9 cellular contexts compared by ENCODE assay signal in genomic region chr16:32281910-32282309, GRCh38. TPM values are rescaled to one million over a fixed set of nuclear protein-coding genes. Genes with fewer than 3 reads are reported as not detected.
DNase-seq lines count a peak whose midpoint lies in the region; ATAC-seq, FAIRE-seq and TF ChIP-seq lines count a peak whose summit lies in the region.
"Not testable (repeated sequence)": the region's sequence is repeated elsewhere in the genome, so short reads cannot be mapped to it uniquely, and the experiment has no call there.
"Had no signal": no experiment of that assay in that cellular context is flagged by ENCODE, and none has a peak within 500 bp of the region (broad histone marks: within the 10 kb centered on the region; RNA-seq: fewer than 3 reads in every experiment).

No MANE protein-coding gene starts in this region.

- not testable (repeated sequence) for ATAC-seq in activated CD8-positive, alpha-beta T cell treated with anti-CD3 and anti-CD28 coated beads, Interleukin-2, amount 10 ng/mL, durations not matched to agents 7 days and 5 days; K562; pancreas; stimulated activated naive CD8-positive, alpha-beta T cell treated with anti-CD3 and anti-CD28 coated beads, Interleukin-15, amount 100 ng/mL, for 72 hours

- not testable (repeated sequence) for H3K36me3 ChIP-seq in Caco-2 (ENCODE audit: control insufficient read depth, insufficient read depth, low read length); K562 (ENCODE audit: control insufficient read depth, insufficient read depth, low read length); kidney (ENCODE audit: control insufficient read depth in 1 of 2, insufficient read depth in 2 of 2, low read length in 2 of 2); pancreas

- no CpG with 5 or more reads among the region's 1 CpG for WGBS in K562 (ENCODE audit: insufficient coverage, low coverage, missing lambda C conversion rate)
- WGBS in pancreas, 2 donors, result 47 to 81% methylated on average over 1 of the region's 1 CpG

- not testable (repeated sequence) for TF ChIP-seq RAD21 in K562 (CRISPR knock-in tag; conservative IDR thresholded peaks at IDR 0.05 in 1 of 2, IDR thresholded peaks at IDR 0.05 in 1 of 2)

- H3K36me3 Mint-ChIP-seq in Caco-2 (ENCODE audit: insufficient read depth, unreplicated experiment); activated CD8-positive, alpha-beta T cell treated with anti-CD3 and anti-CD28 coated beads, Interleukin-2, amount 10 ng/mL, durations not matched to agents 7 days and 5 days (ENCODE audit: low read depth); activated naive CD8-positive, alpha-beta T cell treated with anti-CD3 and anti-CD28 coated beads for 36 hours: not testable (repeated sequence)

- FAIRE-seq in K562 (lab: Jason Lieb, UNC), result not testable (repeated sequence)
- FAIRE-seq in kidney (lab: Jason Lieb, UNC) (peak; percentile 79), pancreas (lab: Jason Lieb, UNC) (peak; percentile 93)

- H3K27me3 Mint-ChIP-seq in Caco-2 (ENCODE audit: insufficient read depth, unreplicated experiment); activated CD8-positive, alpha-beta T cell treated with anti-CD3 and anti-CD28 coated beads, Interleukin-2, amount 10 ng/mL, durations not matched to agents 7 days and 5 days (ENCODE audit: low read depth); activated naive CD8-positive, alpha-beta T cell treated with anti-CD3 and anti-CD28 coated beads for 36 hours; stimulated activated naive CD8-positive, alpha-beta T cell treated with anti-CD3 and anti-CD28 coated beads, Interleukin-15, amount 100 ng/mL, for 72 hours: not testable (repeated sequence)

- H3K27ac ChIP-seq in K562 (ENCODE audit: extremely low read depth, low read depth, low read length); kidney (ENCODE audit: low read depth in 2 of 2, low read length in 2 of 2); pancreas: not testable (repeated sequence)

- DNase-seq in Caco-2; activated CD8-positive, alpha-beta T cell treated with anti-CD3 and anti-CD28 coated beads, Interleukin-2, amount 10 ng/mL, durations not matched to agents 7 days and 5 days; activated naive CD8-positive, alpha-beta T cell treated with anti-CD3 and anti-CD28 coated beads for 36 hours; K562 (ENCODE audit: extremely low read depth in 1 of 4, low spot score in 3 of 4); kidney; pancreas; stimulated activated naive CD8-positive, alpha-beta T cell treated with anti-CD3 and anti-CD28 coated beads, Interleukin-15, amount 100 ng/mL, for 72 hours: not testable (repeated sequence)

- not testable (repeated sequence) for H3K9me1 ChIP-seq in K562 (ENCODE audit: control insufficient read depth, insufficient read depth, low read length)

- TF ChIP-seq EP300 in K562 (IDR thresholded peaks at IDR 0.05; ENCODE audit: low read length), result not testable (repeated sequence)

- not testable (repeated sequence) for H3K4me1 ChIP-seq in Caco-2; K562 (replicated peaks in 1 of 2; ENCODE audit: control insufficient read depth in 2 of 2, insufficient read depth in 2 of 2, low read length in 2 of 2); kidney (ENCODE audit: control insufficient read depth in 1 of 2, insufficient read depth in 1 of 2, low read depth in 1 of 2, low read length in 2 of 2); pancreas

- BruUV-seq in Caco-2 (replicated peaks; lab: Mats Ljungman, UMichigan); K562 (replicated peaks; lab: Mats Ljungman, UMichigan): not testable (repeated sequence)

- H2AFZ ChIP-seq in K562 (ENCODE audit: low read depth, low read length), result not testable (repeated sequence)

- H3K9ac ChIP-seq in K562 (ENCODE audit: insufficient read depth in 1 of 2, low read depth in 2 of 2, low read length in 2 of 2); kidney (ENCODE audit: low read length in 2 of 2): not testable (repeated sequence)

- in situ Hi-C loops in K562 (cut with MboI), result not testable (repeated sequence)

- not testable (repeated sequence) for H3K4me3 ChIP-seq in Caco-2 (ENCODE audit: low read depth, low read length); K562; kidney (ENCODE audit: low read length in 2 of 2); pancreas

- H3K9me3 ChIP-seq in Caco-2; K562 (replicated peaks; ENCODE audit: control insufficient read depth, insufficient read depth, low read depth, low read length); kidney (ENCODE audit: control insufficient read depth in 1 of 2, low read length in 2 of 2); pancreas: not testable (repeated sequence)

- H3K4me1 Mint-ChIP-seq in Caco-2 (ENCODE audit: low read depth, unreplicated experiment); activated CD8-positive, alpha-beta T cell treated with anti-CD3 and anti-CD28 coated beads, Interleukin-2, amount 10 ng/mL, durations not matched to agents 7 days and 5 days (ENCODE audit: low read depth); activated naive CD8-positive, alpha-beta T cell treated with anti-CD3 and anti-CD28 coated beads for 36 hours; stimulated activated naive CD8-positive, alpha-beta T cell treated with anti-CD3 and anti-CD28 coated beads, Interleukin-15, amount 100 ng/mL, for 72 hours: not testable (repeated sequence)

- not testable (repeated sequence) for H3K79me2 ChIP-seq in K562 (ENCODE audit: control insufficient read depth, insufficient read depth, low read length)

- H3K9me3 Mint-ChIP-seq in Caco-2 (ENCODE audit: unreplicated experiment); activated CD8-positive, alpha-beta T cell treated with anti-CD3 and anti-CD28 coated beads, Interleukin-2, amount 10 ng/mL, durations not matched to agents 7 days and 5 days (ENCODE audit: insufficient read depth); activated naive CD8-positive, alpha-beta T cell treated with anti-CD3 and anti-CD28 coated beads for 36 hours; stimulated activated naive CD8-positive, alpha-beta T cell treated with anti-CD3 and anti-CD28 coated beads, Interleukin-15, amount 100 ng/mL, for 72 hours: not testable (repeated sequence)

- CTCF ChIA-PET in Caco-2 (lab: Charles Lee); activated CD8-positive, alpha-beta T cell treated with anti-CD3 and anti-CD28 coated beads, Interleukin-2, amount 10 ng/mL, durations not matched to agents 7 days and 5 days (lab: Charles Lee); K562 (lab: Yijun Ruan, JAX; ENCODE audit: low intra/inter-chr PET ratio): not testable (repeated sequence)

- not testable (repeated sequence) for TF ChIP-seq POLR2A in K562 (conservative IDR thresholded peaks at IDR 0.05)

- not testable (repeated sequence) for TF ChIP-seq CTCF in Caco-2 (IDR thresholded peaks at IDR 0.05; ENCODE audit: insufficient read depth in 1 of 2, low read depth in 1 of 2, low read length in 1 of 2, severe bottlenecking in 1 of 2, unreplicated experiment in 1 of 2); K562 (IDR thresholded peaks at IDR 0.05 in 2 of 3, conservative IDR thresholded peaks at IDR 0.05 in 1 of 3; ENCODE audit: insufficient read depth in 2 of 3, low read depth in 1 of 3, low read length in 3 of 3); kidney (IDR thresholded peaks at IDR 0.05; ENCODE audit: borderline replicate concordance, extremely low read depth, insufficient read depth); pancreas (IDR thresholded peaks at IDR 0.05)

- H3K27me3 ChIP-seq in Caco-2 (replicated peaks; ENCODE audit: control insufficient read depth, insufficient read depth, low read length); K562 (ENCODE audit: control insufficient read depth in 2 of 2, insufficient read depth in 2 of 2, low read length in 2 of 2); pancreas: not testable (repeated sequence)

- intact Hi-C loops in Caco-2 (cut with micrococcal nuclease; ENCODE audit: unreplicated experiment); K562 (cut with micrococcal nuclease); kidney (cut with DNase I); pancreas (cut with DNase I): not testable (repeated sequence)

- peak overlapping the region; percentile 79 for H3K27ac Mint-ChIP-seq in Caco-2 (ENCODE audit: unreplicated experiment)
- H3K27ac Mint-ChIP-seq in activated CD8-positive, alpha-beta T cell treated with anti-CD3 and anti-CD28 coated beads, Interleukin-2, amount 10 ng/mL, durations not matched to agents 7 days and 5 days, result peak overlapping the region; percentile 34
- peak overlapping the region; percentile 73 for H3K27ac Mint-ChIP-seq in activated naive CD8-positive, alpha-beta T cell treated with anti-CD3 and anti-CD28 coated beads for 36 hours
- H3K27ac Mint-ChIP-seq in stimulated activated naive CD8-positive, alpha-beta T cell treated with anti-CD3 and anti-CD28 coated beads, Interleukin-15, amount 100 ng/mL, for 72 hours, result peak overlapping the region; percentile 83 to 94

- POLR2A ChIA-PET in Caco-2 (lab: Charles Lee); activated CD8-positive, alpha-beta T cell treated with anti-CD3 and anti-CD28 coated beads, Interleukin-2, amount 10 ng/mL, durations not matched to agents 7 days and 5 days (lab: Charles Lee); K562 (lab: Yijun Ruan, JAX): not testable (repeated sequence)

- H3K4me3 Mint-ChIP-seq in Caco-2 (ENCODE audit: unreplicated experiment), result peak overlapping the region; percentile 33
- not testable (repeated sequence) for H3K4me3 Mint-ChIP-seq in activated CD8-positive, alpha-beta T cell treated with anti-CD3 and anti-CD28 coated beads, Interleukin-2, amount 10 ng/mL, durations not matched to agents 7 days and 5 days; activated naive CD8-positive, alpha-beta T cell treated with anti-CD3 and anti-CD28 coated beads for 36 hours; stimulated activated naive CD8-positive, alpha-beta T cell treated with anti-CD3 and anti-CD28 coated beads, Interleukin-15, amount 100 ng/mL, for 72 hours

- not testable (repeated sequence) for H4K20me1 ChIP-seq in K562 (replicated peaks; ENCODE audit: control insufficient read depth, insufficient read depth, low read length)

- H3K4me2 ChIP-seq in K562 (ENCODE audit: insufficient read depth, low read length), result not testable (repeated sequence)

RNA-seq across cellular contexts. Expression of gene TP53TG3D, which starts 28.8 kb away (rescaled TPM):
- total RNA-seq in Caco-2 (2022), result not detected in 2 replicates
- under 1 TPM in 1 of 2 experiments, not detected in 1; 0.52 TPM for total RNA-seq in activated CD8-positive, alpha-beta T cell treated with anti-CD3 and anti-CD28 coated beads, Interleukin-2, amount 10 ng/mL, durations not matched to agents 7 days and 5 days
- total RNA-seq in activated naive CD8-positive, alpha-beta T cell treated with anti-CD3 and anti-CD28 coated beads for 36 hours, result under 1 TPM; 0.54 to 0.66 TPM
- total RNA-seq in K562 (2011; cell fraction: chromatin; rRNA removed; ENCODE audit: low replicate concordance), result 4.2 and 4.4 TPM in 2 replicates
- 3.7 and 4.0 TPM in 2 replicates for total RNA-seq in K562 (2011; cell fraction: nucleolus; rRNA removed)
- 3.7 and 4.4 TPM in 2 replicates for total RNA-seq in K562 (2011; cell fraction: nucleoplasm; rRNA removed)
- 1.3 and 2.4 TPM in 2 replicates for total RNA-seq in K562 (2014; rRNA removed)
- total RNA-seq in K562 (2014; rRNA removed; fragmentation: Illumina TruSeq; extraction: Trizol), result 2.8 and 3.2 TPM in 2 replicates
- 3.6 and 3.7 TPM in 2 replicates for total RNA-seq in K562 (2015; rRNA removed; fragmentation: Illumina TruSeq; extraction: Trizol)
- 2.5 and 2.8 TPM in 2 replicates for total RNA-seq in K562 (2021)
- polyA plus RNA-seq in K562 (2011; rRNA removed), result 1.8 and 3.2 TPM in 2 replicates
- polyA plus RNA-seq in K562 (2011; cell fraction: cytosol; rRNA removed), result 2.0 and 2.4 TPM in 2 replicates
- 6.6 and 10.9 TPM in 2 replicates for polyA plus RNA-seq in K562 (2011; cell fraction: nucleus; rRNA removed)
- polyA plus RNA-seq in K562 (2012), result 2.9 and 5.7 TPM in 2 replicates
- 3.6 and 4.8 TPM in 2 replicates for polyA plus RNA-seq in K562 (2014; fragmentation: Illumina TruSeq; extraction: Trizol)
- polyA plus RNA-seq in K562 (2014; fragmentation: Nextera tagmentation; extraction: Ambion mirVana), result 10 to 100 TPM in 1 of 2 experiments, 1 to 10 TPM in 1; 9.1 to 11.7 TPM
- 3.9 and 5.8 TPM in 2 replicates for polyA plus RNA-seq in K562 (2014; rRNA removed)
- polyA minus RNA-seq in K562 (2011; rRNA and poly(A)+ RNA removed), result 0.67 and 1.1 TPM in 2 replicates
- polyA minus RNA-seq in K562 (2011; cell fraction: cytosol; rRNA and poly(A)+ RNA removed), result 1.4 TPM in 1 of 2 replicates, not detected in the other
- polyA minus RNA-seq in K562 (2011; cell fraction: nucleus; rRNA and poly(A)+ RNA removed), result 1.6 and 4.8 TPM in 2 replicates
- not detected for total RNA-seq in kidney
- not detected for polyA plus RNA-seq in kidney (ENCODE audit: insufficient read depth, low read depth, low replicate concordance)
- total RNA-seq in pancreas, result under 1 TPM in 1 of 6 donors, not detected in 5; 0.43 TPM
- polyA plus RNA-seq in pancreas, result under 1 TPM; 0.30 to 0.61 TPM
- total RNA-seq: H7 had no signal
- polyA plus RNA-seq: IgD-negative memory B cell had no signal

Comparison
In these comparisons a context has a peak if more than half of its experiments do, and no peak if none do; other contexts are left out.
1. H3K27ac Mint-ChIP-seq: peak in every context shown above with its lines; median percentile 88 in stimulated activated naive CD8-positive, alpha-beta T cell treated with anti-CD3 and anti-CD28 coated beads, Interleukin-15, amount 100 ng/mL, for 72 hours; 79 in Caco-2; 73 in activated naive CD8-positive, alpha-beta T cell treated with anti-CD3 and anti-CD28 coated beads for 36 hours; 34 in activated CD8-positive, alpha-beta T cell treated with anti-CD3 and anti-CD28 coated beads, Interleukin-2, amount 10 ng/mL, durations not matched to agents 7 days and 5 days.